Comparison of ENCODE assay signal across 22 cellular contexts in genomic region chr17:71866095-71866494, GRCh38.
"Had no signal": no experiment of that assay in that cellular context is flagged by ENCODE, and none has a peak within 500 bp of the region (broad histone marks: within the 10 kb centered on the region; RNA-seq: fewer than 3 reads in every experiment).

No MANE protein-coding gene starts in this region.

- DNase-seq: activated CD4-positive, alpha-beta T cell treated with anti-CD3 and anti-CD28 coated beads for 4 hours; activated CD4-positive, alpha-beta T cell treated with anti-CD3 and anti-CD28 coated beads, Interleukin-2, amount 50 U/mL, for 4 hours; activated naive CD4-positive, alpha-beta T cell treated with Interleukin-2 at 50 U/mL for 16 hours; activated T-cell treated with anti-CD3 and anti-CD28 coated beads for 4 hours; activated T-cell treated with anti-CD3 and anti-CD28 coated beads, Interleukin-2, amount 50 U/mL, for 72 hours; anterior cingulate cortex; endodermal cell; foreskin fibroblast; head of caudate nucleus; hippocampal formation; left cardiac atrium; left ventricle myocardium superior; naive B cell; pancreas; psoas muscle; sigmoid colon; small intestine; stimulated activated CD4-positive, alpha-beta T cell treated with anti-CD3 and anti-CD28 coated beads, Interleukin-4, amount 100 ng/mL, for 4 hours; stimulated activated CD8-positive, alpha-beta memory T cell treated with anti-CD3 and anti-CD28 coated beads, Interleukin-4, amount 100 ng/mL, for 48 hours; stomach; thyroid gland; upper lobe of right lung had no signal
